Comparison of ENCODE assay signal across 14 cellular contexts in genomic region chr3:106336619-106337018, GRCh38.
"Had no signal": no experiment of that assay in that cellular context is flagged by ENCODE, and none has a peak within 500 bp of the region (broad histone marks: within the 10 kb centered on the region; RNA-seq: fewer than 3 reads in every experiment).

No MANE protein-coding gene starts in this region.

- H3K36me3 ChIP-seq: gastroesophageal sphincter, left lung, ovary, thoracic aorta, uterus had no signal

- H3K27ac ChIP-seq: coronary artery, gastroesophageal sphincter, left lung, ovary, SK-N-MC, thoracic aorta, uterus had no signal

- H3K27me3 Mint-ChIP-seq: memory B cell; stimulated activated naive CD8-positive, alpha-beta T cell treated with anti-CD3 and anti-CD28 coated beads, Interleukin-15, amount 100 ng/mL, for 72 hours had no signal

- H3K36me3 Mint-ChIP-seq: memory B cell had no signal

- H3K27ac Mint-ChIP-seq: memory B cell, nephron progenitor cell had no signal

- ATAC-seq: gastroesophageal sphincter; left lung; stimulated activated naive CD8-positive, alpha-beta T cell treated with anti-CD3 and anti-CD28 coated beads, Interleukin-15, amount 100 ng/mL, for 72 hours had no signal

- H3K27me3 ChIP-seq: gastroesophageal sphincter, left lung, ovary, uterus had no signal

- H3K4me1 Mint-ChIP-seq: nephron progenitor cell had no signal

- H3K4me1 ChIP-seq: gastroesophageal sphincter, left lung, uterus had no signal

- H3K9me3 Mint-ChIP-seq: memory B cell, nephron progenitor cell had no signal

- H3K4me3 Mint-ChIP-seq: memory B cell, nephron progenitor cell had no signal

- H3K9me3 ChIP-seq: gastroesophageal sphincter, left lung, ovary, thoracic aorta, uterus had no signal

- H3K4me3 ChIP-seq: coronary artery, gastroesophageal sphincter, left lung, ovary, SK-N-MC, thoracic aorta, uterus had no signal

- DNase-seq: activated CD8-positive, alpha-beta memory T cell treated with anti-CD3 and anti-CD28 coated beads, Interleukin-2, amount 50 U/mL, for 48 hours; activated effector memory CD4-positive, alpha-beta T cell treated with anti-CD3 and anti-CD28 coated beads, Interleukin-2, amount 50 U/mL, for 16 hours; effector CD8-positive, alpha-beta T cell; left lung; nephron progenitor cell; ovary; stimulated activated CD4-positive, alpha-beta T cell treated with anti-CD3 and anti-CD28 coated beads, Interleukin-2, amount 100 ng/mL, for 48 hours; stimulated activated naive CD8-positive, alpha-beta T cell treated with anti-CD3 and anti-CD28 coated beads, Interleukin-15, amount 100 ng/mL, for 72 hours; uterus had no signal
